In genomic region chr16:82653550-82654511, GRCh38 we compare ENCODE assay signal across 8 cellular contexts. TPM values are rescaled to one million over a fixed set of nuclear protein-coding genes. Genes with fewer than 3 reads are reported as not detected.
A peak's percentile ranks its signal among the peaks of the same experiment; 100 is the strongest.
DNase-seq lines count a peak whose midpoint lies in the region; ATAC-seq and TF ChIP-seq lines count a peak whose summit lies in the region.

No MANE protein-coding gene starts in this region.

- H3K27ac ChIP-seq in HUES64 (ENCODE audit: low read depth, low read length), result peak overlapping the region; percentile 61; the same call in 1 of the 2 replicates

- no peak for TF ChIP-seq CTCF in glutamatergic neuron (IDR thresholded peaks at IDR 0.05; ENCODE audit: partially characterized antibody, unreplicated experiment)

- no peak overlapping the region for H3K27ac Mint-ChIP-seq in glutamatergic neuron (ENCODE audit: unreplicated experiment)

- 74% methylated on average over 11 of the region's 11 CpGs for WGBS in HUES64

- no peaks in the 10 kb centered on the region for H3K9me3 ChIP-seq in HUES64 (ENCODE audit: insufficient read depth, low read depth, low read length)

- peak; percentile 72 for ATAC-seq in GM21576 (IDR thresholded peaks at IDR 0.05; ENCODE audit: unreplicated experiment)

- H3K9me3 Mint-ChIP-seq in glutamatergic neuron (ENCODE audit: unreplicated experiment), result no peaks in the 10 kb centered on the region

- DNase-seq in Daoy (ENCODE audit: low read depth), result peak; percentile 88
- DNase-seq in activated CD8-positive, alpha-beta memory T cell treated with anti-CD3 and anti-CD28 coated beads, Interleukin-2, amount 50 U/mL, for 48 hours, result peak; percentile 58
- peak; percentile 55 for DNase-seq in glomerular endothelial cell (ENCODE audit: extremely low read depth, low read depth, low spot score)
- DNase-seq in stimulated activated CD4-positive, alpha-beta T cell treated with anti-CD3 and anti-CD28 coated beads, Interleukin-4, amount 100 ng/mL, for 4 hours, result peak; percentile 15 to 41
- no peak for DNase-seq in glutamatergic neuron
- DNase-seq in H7, result no peak

- H3K4me1 ChIP-seq in HUES64 (ENCODE audit: insufficient read depth, low read length), result peaks cover 14% of the 10 kb centered on the region; the same call in 1 of the 2 replicates

- no peak overlapping the region for H3K4me3 Mint-ChIP-seq in glutamatergic neuron (ENCODE audit: unreplicated experiment)

- no peaks in the 10 kb centered on the region for H3K27me3 ChIP-seq in HUES64 (ENCODE audit: insufficient read depth, low read length)
- H3K27me3 ChIP-seq in H7 (ENCODE audit: control insufficient read depth, insufficient read depth, low read length), result no peaks in the 10 kb centered on the region

- no peaks in the 10 kb centered on the region for H3K27me3 Mint-ChIP-seq in glutamatergic neuron (ENCODE audit: unreplicated experiment)

- peaks cover 3% of the 10 kb centered on the region for H3K4me1 Mint-ChIP-seq in glutamatergic neuron (ENCODE audit: low read depth, unreplicated experiment)

- H3K4me3 ChIP-seq in HUES64 (ENCODE audit: low read length) (no peak overlapping the region), H7 (ENCODE audit: insufficient read depth, low read depth, low read length) (no peak overlapping the region)

- no peaks in the 10 kb centered on the region for H3K36me3 Mint-ChIP-seq in glutamatergic neuron (ENCODE audit: unreplicated experiment)

- no peaks in the 10 kb centered on the region for H3K36me3 ChIP-seq in HUES64 (ENCODE audit: insufficient read depth, low read length)
- H3K36me3 ChIP-seq in H7 (replicated peaks; ENCODE audit: control insufficient read depth, insufficient read depth, low read length), result no peaks in the 10 kb centered on the region

- peak overlapping the region; percentile 44; the same call in 1 of the 2 replicates for H3K9ac ChIP-seq in HUES64 (ENCODE audit: low read depth, low read length)

RNA-seq across cellular contexts. Expression of gene CDH13, which starts 27.1 kb away (rescaled TPM):
- total RNA-seq in Daoy (2014; rRNA removed; shearing (Covaris generic)), result 32.9 and 36.5 TPM in 2 replicates
- polyA plus RNA-seq in HUES64 (2013, experiment 1 of 2), result 1.3 TPM
- 2.2 TPM for polyA plus RNA-seq in HUES64 (2013, experiment 2 of 2)
- total RNA-seq in glomerular endothelial cell, result 111 and 224 TPM in 2 replicates
- total RNA-seq in glutamatergic neuron (ENCODE audit: unreplicated experiment), result 81.1 TPM
- 0.78 and 0.80 TPM in 2 replicates for total RNA-seq in H7 (2014; rRNA removed; shearing (Covaris generic))

Comparison
In these comparisons a context has a peak if more than half of its experiments do, and no peak if none do; other contexts are left out.
1. DNase-seq: peak in Daoy (single experiment), activated CD8-positive, alpha-beta memory T cell treated with anti-CD3 and anti-CD28 coated beads, Interleukin-2, amount 50 U/mL, for 48 hours (single experiment), glomerular endothelial cell (single experiment) and stimulated activated CD4-positive, alpha-beta T cell treated with anti-CD3 and anti-CD28 coated beads, Interleukin-4, amount 100 ng/mL, for 4 hours (2 of 2); none in glutamatergic neuron (single experiment) and H7 (single experiment).
2. RNA of gene CDH13, which starts 27.1 kb away (total RNA-seq): 111 to 224 TPM in glomerular endothelial cell, 81.1 TPM in glutamatergic neuron (single experiment) and 32.9 to 36.5 TPM in Daoy; 0.78 to 0.80 TPM in H7; every median in the first group is over 10 times any median in the second.